14 cellular contexts compared by ENCODE assay signal in the genomic region with DNA sequence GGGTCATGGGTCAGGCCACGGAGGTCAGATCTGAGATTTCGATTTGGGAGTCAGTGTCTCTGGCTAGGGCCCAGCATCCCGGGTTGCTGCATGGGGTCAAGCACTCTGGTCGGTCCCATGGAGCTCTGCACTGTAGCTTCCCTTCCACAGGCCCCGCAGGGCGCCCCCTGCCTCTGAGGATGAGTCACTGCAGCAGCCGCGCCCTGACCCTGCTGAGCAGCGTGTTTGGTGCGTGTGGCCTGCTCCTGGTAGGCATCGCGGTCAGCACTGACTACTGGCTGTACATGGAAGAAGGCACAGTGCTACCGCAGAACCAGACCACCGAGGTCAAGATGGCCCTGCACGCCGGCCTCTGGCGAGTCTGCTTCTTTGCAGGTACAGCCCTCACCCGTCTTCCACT. TPM values are rescaled to one million over a fixed set of nuclear protein-coding genes. Genes with fewer than 3 reads are reported as not detected.
DNase-seq lines count a peak whose midpoint lies in the region; ATAC-seq and TF ChIP-seq lines count a peak whose summit lies in the region.
"Had no signal": no experiment of that assay in that cellular context is flagged by ENCODE, and none has a peak within 500 bp of the region (broad histone marks: within the 10 kb centered on the region; RNA-seq: fewer than 3 reads in every experiment).

No MANE protein-coding gene starts in this region.

- no peaks in the 10 kb centered on the region for H3K9me2 ChIP-seq in HCT116 (ENCODE audit: insufficient read depth)

- BruUV-seq in HCT116 (replicated peaks; lab: Mats Ljungman, UMichigan) = no TSS peak

- H3F3A ChIP-seq in neural progenitor cell (ENCODE audit: low read depth) = peaks cover 10% of the 10 kb centered on the region

- no peaks in the 10 kb centered on the region for H3K9me3 Mint-ChIP-seq in activated CD4-positive, alpha-beta T cell treated with anti-CD3 and anti-CD28 coated beads, Interleukin-2, amount 10 ng/mL, durations not matched to agents 24 days and 14 days
- no peaks in the 10 kb centered on the region for H3K9me3 Mint-ChIP-seq in neural progenitor cell

- H3K36me3 ChIP-seq in HCT116 (ENCODE audit: control insufficient read depth in 1 of 2, insufficient read depth in 2 of 2, low read length in 2 of 2) (no peaks in the 10 kb centered on the region), brain microvascular endothelial cell (replicated peaks) (no peaks in the 10 kb centered on the region), neural progenitor cell (no peaks in the 10 kb centered on the region)

- H3K27ac ChIP-seq in HCT116 (ENCODE audit: low read depth, low read length) (no peak overlapping the region), brain microvascular endothelial cell (no peak overlapping the region), neural progenitor cell (no peak overlapping the region)
- H3K27ac ChIP-seq: epithelial cell of prostate had no signal

- H3K9ac ChIP-seq in HCT116 (ENCODE audit: low read length) (no peak overlapping the region), neural progenitor cell (no peak overlapping the region)

- RAD21 ChIA-PET in HCT116 (lab: Charles Lee; ENCODE audit: low non-redundant PET in 1 of 2, low total read pairs in 2 of 2, uncharacterized antibody in 2 of 2, unreplicated experiment in 2 of 2) = interaction anchor here (0.6 to 1.3 kb wide), 2 partner anchors 63 to 111 kb away, joined by 3 to 4 read pairs; no protein-coding TSS in a partner anchor

- H3K27ac Mint-ChIP-seq in activated CD4-positive, alpha-beta T cell treated with anti-CD3 and anti-CD28 coated beads, Interleukin-2, amount 10 ng/mL, durations not matched to agents 24 days and 14 days = no peak overlapping the region
- H3K27ac Mint-ChIP-seq in neural progenitor cell = no peak overlapping the region
- H3K27ac Mint-ChIP-seq: activated CD8-positive, alpha-beta memory T cell treated with anti-CD3 and anti-CD28 coated beads, Interleukin-2, amount 10 ng/mL, durations not matched to agents 7 days and 5 days; natural killer cell had no signal

- peaks cover 9% of the 10 kb centered on the region for H3K4me1 Mint-ChIP-seq in activated CD4-positive, alpha-beta T cell treated with anti-CD3 and anti-CD28 coated beads, Interleukin-2, amount 10 ng/mL, durations not matched to agents 24 days and 14 days
- peaks cover 28% of the 10 kb centered on the region for H3K4me1 Mint-ChIP-seq in neural progenitor cell

- no peak for TF ChIP-seq POLR2A in HCT116 (IDR thresholded peaks at IDR 0.05; ENCODE audit: borderline replicate concordance, extremely low read depth, insufficient read depth, insufficient read length)

- CTCF ChIA-PET in HCT116 (lab: Charles Lee) = interaction anchor here (0.6 to 1.7 kb wide), 9 partner anchors 14 to 117 kb away, joined by 3 to 6 read pairs (median 4); no protein-coding TSS in a partner anchor

- H4K20me1 ChIP-seq in HCT116 (ENCODE audit: insufficient read depth) = no peaks in the 10 kb centered on the region
- H4K20me1 ChIP-seq in neural progenitor cell (ENCODE audit: low read depth) = peaks cover 33% of the 10 kb centered on the region

- peaks cover 6% of the 10 kb centered on the region for H3K36me3 Mint-ChIP-seq in activated CD4-positive, alpha-beta T cell treated with anti-CD3 and anti-CD28 coated beads, Interleukin-2, amount 10 ng/mL, durations not matched to agents 24 days and 14 days (ENCODE audit: low read depth)
- H3K36me3 Mint-ChIP-seq in neural progenitor cell = peaks cover 29% of the 10 kb centered on the region
- H3K36me3 Mint-ChIP-seq: natural killer cell, T-cell had no signal

- no peaks in the 10 kb centered on the region for H3K4me1 ChIP-seq in HCT116 (ENCODE audit: control insufficient read depth in 1 of 2, insufficient read depth in 2 of 2, low read length in 2 of 2)
- H3K4me1 ChIP-seq in neural progenitor cell = peaks cover 9% of the 10 kb centered on the region

- TF ChIP-seq CTCF in HCT116 (IDR thresholded peaks at IDR 0.05 in 2 of 3, conservative IDR thresholded peaks at IDR 0.05 in 1 of 3; ENCODE audit: borderline replicate concordance in 1 of 3, insufficient read depth in 1 of 3, low read depth in 2 of 3, low read length in 2 of 3) (peak; percentile 10 to 67 (median 62); a peak in 4 of 6 replicates), brain microvascular endothelial cell (IDR thresholded peaks at IDR 0.05; ENCODE audit: low read depth, low read length, missing control alignments) (peak; percentile 40), neural progenitor cell (IDR thresholded peaks at IDR 0.05) (peak; percentile 65)

- H3K4me2 ChIP-seq in HCT116 (ENCODE audit: low read length) (no peak overlapping the region), neural progenitor cell (no peak overlapping the region)

- H2AFZ ChIP-seq in HCT116 (ENCODE audit: low read depth, low read length, poor library complexity, severe bottlenecking) (no peak overlapping the region), neural progenitor cell (replicated peaks) (no peak overlapping the region)

- in situ Hi-C loops in brain microvascular endothelial cell (cut with HindIII; ENCODE audit: low pct_ligation_motif_present, low sequenced_read_pairs) = no loop called here

- H3K9me3 ChIP-seq in HCT116 (ENCODE audit: control insufficient read depth in 1 of 2, insufficient read depth in 1 of 2, low read depth in 1 of 2, low read length in 2 of 2) = no peaks in the 10 kb centered on the region
- H3K9me3 ChIP-seq in neural progenitor cell (ENCODE audit: low read depth) = no peaks in the 10 kb centered on the region

- ATAC-seq in HCT116 (peak; percentile 80), HG02973 (IDR thresholded peaks at IDR 0.05; ENCODE audit: unreplicated experiment) (no peak)
- ATAC-seq: activated CD8-positive, alpha-beta memory T cell treated with anti-CD3 and anti-CD28 coated beads, Interleukin-2, amount 10 ng/mL, durations not matched to agents 7 days and 5 days; natural killer cell; T-cell had no signal

- peak; percentile 10; the same call in 1 of the 2 replicates for TF ChIP-seq RAD21 in HCT116 (IDR thresholded peaks at IDR 0.05; ENCODE audit: low read depth)

- peak; percentile 66 for DNase-seq in activated CD4-positive, alpha-beta T cell treated with anti-CD3 and anti-CD28 coated beads, Interleukin-2, amount 10 ng/mL, durations not matched to agents 24 days and 14 days
- DNase-seq in activated CD4-positive, alpha-beta T cell treated with anti-CD3 and anti-CD28 coated beads for 1 hour = no peak
- no peak for DNase-seq in HCT116 (ENCODE audit: low read depth, low spot score)
- DNase-seq in brain microvascular endothelial cell = no peak
- DNase-seq in neural progenitor cell (ENCODE audit: low spot score) = peak; percentile 51
- no peak for DNase-seq in GM19240 (ENCODE audit: insufficient read length, low spot score)
- no peak for DNase-seq in NAMALWA (ENCODE audit: low spot score)
- DNase-seq: ACHN; activated CD8-positive, alpha-beta memory T cell treated with anti-CD3 and anti-CD28 coated beads, Interleukin-2, amount 10 ng/mL, durations not matched to agents 7 days and 5 days; natural killer cell; T-cell had no signal

- peaks cover 39% of the 10 kb centered on the region for H3K27me3 Mint-ChIP-seq in activated CD4-positive, alpha-beta T cell treated with anti-CD3 and anti-CD28 coated beads, Interleukin-2, amount 10 ng/mL, durations not matched to agents 24 days and 14 days
- H3K27me3 Mint-ChIP-seq in neural progenitor cell (ENCODE audit: insufficient read depth, low read depth) = peaks cover 10% of the 10 kb centered on the region

- H3K4me3 ChIP-seq in HCT116 (replicated peaks in 1 of 2; ENCODE audit: low read depth in 1 of 2, low read length in 2 of 2) (no peak overlapping the region), brain microvascular endothelial cell (ENCODE audit: low read depth, low read length) (no peak overlapping the region), neural progenitor cell (no peak overlapping the region)

- POLR2A ChIA-PET in HCT116 (lab: Charles Lee) = interaction anchor here (0.9 kb wide), 1 partner anchor 14 kb away, joined by 3 read pairs; no protein-coding TSS in a partner anchor

- no peaks in the 10 kb centered on the region for H3K27me3 ChIP-seq in HCT116 (ENCODE audit: insufficient read depth, low read length)
- H3K27me3 ChIP-seq in brain microvascular endothelial cell (replicated peaks) = peaks cover 25% of the 10 kb centered on the region
- peaks cover 35% of the 10 kb centered on the region for H3K27me3 ChIP-seq in neural progenitor cell

- intact Hi-C loops in activated CD4-positive, alpha-beta T cell treated with anti-CD3 and anti-CD28 coated beads, Interleukin-2, amount 10 ng/mL, durations not matched to agents 24 days and 14 days (cut with micrococcal nuclease) = no loop called here
- intact Hi-C loops in HCT116 (cut with micrococcal nuclease) = no loop called here

- H3K79me2 ChIP-seq in HCT116 (ENCODE audit: insufficient read depth, low read length) = no peaks in the 10 kb centered on the region
- H3K79me2 ChIP-seq in neural progenitor cell (ENCODE audit: low read depth) = peaks cover 11% of the 10 kb centered on the region

- no peak overlapping the region for H3K4me3 Mint-ChIP-seq in activated CD4-positive, alpha-beta T cell treated with anti-CD3 and anti-CD28 coated beads, Interleukin-2, amount 10 ng/mL, durations not matched to agents 24 days and 14 days
- no peak overlapping the region for H3K4me3 Mint-ChIP-seq in neural progenitor cell
- H3K4me3 Mint-ChIP-seq: activated CD8-positive, alpha-beta memory T cell treated with anti-CD3 and anti-CD28 coated beads, Interleukin-2, amount 10 ng/mL, durations not matched to agents 7 days and 5 days; natural killer cell; T-cell had no signal

RNA-seq across cellular contexts. Expression of a gene that starts 3.6 kb away (rescaled TPM):
- not detected in 2 replicates for total RNA-seq in activated CD4-positive, alpha-beta T cell treated with anti-CD3 and anti-CD28 coated beads, Interleukin-2, amount 10 ng/mL, durations not matched to agents 24 days and 14 days
- total RNA-seq in HCT116 (2021; ENCODE audit: unreplicated experiment) = not detected
- 0.07 and 0.10 TPM in 2 replicates for polyA plus RNA-seq in HCT116 (2012)
- 6.7 and 27.3 TPM in 2 replicates for total RNA-seq in neural progenitor cell (ENCODE audit: low replicate concordance)
- total RNA-seq: activated CD8-positive, alpha-beta memory T cell treated with anti-CD3 and anti-CD28 coated beads, Interleukin-2, amount 10 ng/mL, durations not matched to agents 7 days and 5 days; natural killer cell; T-cell had no signal

RNA-seq across cellular contexts. Expression of a gene that starts 30.7 kb away (rescaled TPM):
- total RNA-seq in activated CD4-positive, alpha-beta T cell treated with anti-CD3 and anti-CD28 coated beads, Interleukin-2, amount 10 ng/mL, durations not matched to agents 24 days and 14 days = not detected in 2 replicates
- total RNA-seq in HCT116 (2021; ENCODE audit: unreplicated experiment) (2.8 TPM), neural progenitor cell (ENCODE audit: low replicate concordance) (0.51 and 3.3 TPM in 2 replicates)
- 1.8 and 2.3 TPM in 2 replicates for polyA plus RNA-seq in HCT116 (2012)
- total RNA-seq: activated CD8-positive, alpha-beta memory T cell treated with anti-CD3 and anti-CD28 coated beads, Interleukin-2, amount 10 ng/mL, durations not matched to agents 7 days and 5 days; LHCN-M2 had no signal

RNA-seq across cellular contexts. Expression of a gene that starts 45.0 kb away (rescaled TPM):
- total RNA-seq in activated CD4-positive, alpha-beta T cell treated with anti-CD3 and anti-CD28 coated beads, Interleukin-2, amount 10 ng/mL, durations not matched to agents 24 days and 14 days = 65.6 and 69.0 TPM in 2 replicates
- total RNA-seq in HCT116 (2021; ENCODE audit: unreplicated experiment) (79.6 TPM), neural progenitor cell (ENCODE audit: low replicate concordance) (11.5 and 25.6 TPM in 2 replicates)
- polyA plus RNA-seq in HCT116 (2012) = 81.0 and 102 TPM in 2 replicates

RNA-seq across cellular contexts. Expression of a gene that starts 50.1 kb away (rescaled TPM):
- total RNA-seq in activated CD4-positive, alpha-beta T cell treated with anti-CD3 and anti-CD28 coated beads, Interleukin-2, amount 10 ng/mL, durations not matched to agents 24 days and 14 days = not detected in 2 replicates
- 0.93 TPM for total RNA-seq in HCT116 (2021; ENCODE audit: unreplicated experiment)
- polyA plus RNA-seq in HCT116 (2012) = 0.11 and 0.25 TPM in 2 replicates
- total RNA-seq in neural progenitor cell (ENCODE audit: low replicate concordance) = 0.02 and 0.37 TPM in 2 replicates
- total RNA-seq: activated CD8-positive, alpha-beta memory T cell treated with anti-CD3 and anti-CD28 coated beads, Interleukin-2, amount 10 ng/mL, durations not matched to agents 7 days and 5 days had no signal

Comparison
In these comparisons a context has a peak if more than half of its experiments do, and no peak if none do; other contexts are left out.
1. DNase-seq: peak in activated CD4-positive, alpha-beta T cell treated with anti-CD3 and anti-CD28 coated beads, Interleukin-2, amount 10 ng/mL, durations not matched to agents 24 days and 14 days (single experiment) and neural progenitor cell (single experiment); none in activated CD4-positive, alpha-beta T cell treated with anti-CD3 and anti-CD28 coated beads for 1 hour (single experiment), HCT116 (single experiment), brain microvascular endothelial cell (single experiment), GM19240 (single experiment) and NAMALWA (single experiment).
2. Peak in every context shown above with its lines, with median percentiles within 50 percentile points of each other: CTCF ChIP-seq.